In genomic region chr18:3596324-3597158, GRCh38 we compare ENCODE assay signal across 8 cellular contexts.
DNase-seq lines count a peak whose midpoint lies in the region; ATAC-seq and TF ChIP-seq lines count a peak whose summit lies in the region.

No MANE protein-coding gene starts in this region.

- 16% methylated on average over 13 of the region's 17 CpGs for WGBS in right lobe of liver (ENCODE audit: insufficient coverage, low coverage, low lambda C conversion rate, missing lambda C conversion rate)

- H3K4me1 Mint-ChIP-seq in T-cell = peaks cover 45 to 66% (median 56%) of the 10 kb centered on the region in 3 donors
- H3K4me1 Mint-ChIP-seq in central memory CD8-positive, alpha-beta T cell = peaks cover 50% of the 10 kb centered on the region
- peaks cover 73% of the 10 kb centered on the region for H3K4me1 Mint-ChIP-seq in stimulated activated naive CD8-positive, alpha-beta T cell treated with anti-CD3 and anti-CD28 coated beads, Interleukin-15, Interleukin-2, amounts not matched to agents 100 ng/mL and 50 ng/mL, for 24 hours (ENCODE audit: low read depth)

- H3K4me1 ChIP-seq in right lobe of liver = peaks cover 0 to 40% (median 19%) of the 10 kb centered on the region in 4 donors

- TF ChIP-seq POLR2A in right lobe of liver (IDR thresholded peaks at IDR 0.05) = no peak

- DNase-seq in activated T-cell treated with anti-CD3 and anti-CD28 coated beads for 24 hours (ENCODE audit: low read depth) = peak; percentile 18
- no peak for DNase-seq in activated T-cell treated with anti-CD3 and anti-CD28 coated beads for 4 hours
- peak in 21 of 34 experiments; percentile 13 to 47 (median 27) for DNase-seq in T-cell
- no peak for DNase-seq in central memory CD8-positive, alpha-beta T cell (ENCODE audit: low spot score in 2 of 2)
- peak; percentile 59 to 67 (median 65) for DNase-seq in right lobe of liver
- no peak for DNase-seq in effector CD8-positive, alpha-beta T cell (lab: John Stamatoyannopoulos, UW)

- H3K9me3 ChIP-seq in right lobe of liver = no peaks in the 10 kb centered on the region

- intact Hi-C loops in right lobe of liver (cut with DNase I) = loop anchor here (10.0 kb wide), 1 partner anchor 142 kb away; the partner anchor contains the start of gene TGIF1 (in 2 of the 2)

- H3K27ac ChIP-seq in right lobe of liver = peak overlapping the region; percentile 95 to 98 (median 96)

- no peaks in the 10 kb centered on the region for H3K27me3 Mint-ChIP-seq in T-cell
- no peaks in the 10 kb centered on the region for H3K27me3 Mint-ChIP-seq in central memory CD8-positive, alpha-beta T cell
- no peaks in the 10 kb centered on the region for H3K27me3 Mint-ChIP-seq in stimulated activated naive CD8-positive, alpha-beta T cell treated with anti-CD3 and anti-CD28 coated beads, Interleukin-15, Interleukin-2, amounts not matched to agents 100 ng/mL and 50 ng/mL, for 24 hours

- peaks cover 15% of the 10 kb centered on the region for H3K36me3 Mint-ChIP-seq in T-cell
- peaks cover 34% of the 10 kb centered on the region for H3K36me3 Mint-ChIP-seq in central memory CD8-positive, alpha-beta T cell (ENCODE audit: insufficient read depth)
- peaks cover 9% of the 10 kb centered on the region for H3K36me3 Mint-ChIP-seq in stimulated activated naive CD8-positive, alpha-beta T cell treated with anti-CD3 and anti-CD28 coated beads, Interleukin-15, Interleukin-2, amounts not matched to agents 100 ng/mL and 50 ng/mL, for 24 hours (ENCODE audit: low read depth)

- CTCF ChIA-PET in T-cell (lab: Charles Lee) = interaction anchor here (0.6 to 3.4 kb wide), 16 partner anchors 9 to 1017 kb away, joined by 3 to 31 read pairs (median 4); no protein-coding TSS in a partner anchor

- H3K27me3 ChIP-seq in right lobe of liver = no peaks in the 10 kb centered on the region

- H3K9me3 Mint-ChIP-seq in T-cell = no peaks in the 10 kb centered on the region
- no peaks in the 10 kb centered on the region for H3K9me3 Mint-ChIP-seq in central memory CD8-positive, alpha-beta T cell
- no peaks in the 10 kb centered on the region for H3K9me3 Mint-ChIP-seq in stimulated activated naive CD8-positive, alpha-beta T cell treated with anti-CD3 and anti-CD28 coated beads, Interleukin-15, Interleukin-2, amounts not matched to agents 100 ng/mL and 50 ng/mL, for 24 hours

- H3K4me3 ChIP-seq in right lobe of liver = peak overlapping the region in 1 of 3 donors; percentile 11

- no peaks in the 10 kb centered on the region for H3K36me3 ChIP-seq in right lobe of liver

- peak overlapping the region; percentile 98 to 99 for H3K27ac Mint-ChIP-seq in T-cell
- peak overlapping the region; percentile 95 for H3K27ac Mint-ChIP-seq in central memory CD8-positive, alpha-beta T cell (ENCODE audit: low read depth)
- peak overlapping the region; percentile 100 for H3K27ac Mint-ChIP-seq in stimulated activated naive CD8-positive, alpha-beta T cell treated with anti-CD3 and anti-CD28 coated beads, Interleukin-15, Interleukin-2, amounts not matched to agents 100 ng/mL and 50 ng/mL, for 24 hours

- POLR2A ChIA-PET in T-cell (lab: Charles Lee) = interaction anchor here (0.6 to 1.5 kb wide), 9 partner anchors 9 to 620 kb away, joined by 3 to 6 read pairs (median 4); no protein-coding TSS in a partner anchor

- H3K4me3 Mint-ChIP-seq in T-cell = peak overlapping the region; percentile 87 to 95 (median 91)
- peak overlapping the region; percentile 89 for H3K4me3 Mint-ChIP-seq in central memory CD8-positive, alpha-beta T cell
- H3K4me3 Mint-ChIP-seq in stimulated activated naive CD8-positive, alpha-beta T cell treated with anti-CD3 and anti-CD28 coated beads, Interleukin-15, Interleukin-2, amounts not matched to agents 100 ng/mL and 50 ng/mL, for 24 hours = peak overlapping the region; percentile 91

- TF ChIP-seq CTCF in right lobe of liver (IDR thresholded peaks at IDR 0.05) = peak in 1 of 4 donors; percentile 15

- ATAC-seq in HG03442 (IDR thresholded peaks at IDR 0.05; ENCODE audit: unreplicated experiment) (peak; percentile 29), T-cell (replicated peaks in 1 of 4) (no peak), right lobe of liver (peak; percentile 20 to 42 (median 26))
- no peak for ATAC-seq in central memory CD8-positive, alpha-beta T cell (replicated peaks; ENCODE audit: extremely low read depth, poor library complexity, severe bottlenecking)

Comparison
In these comparisons a context has a peak if more than half of its experiments do, and no peak if none do; other contexts are left out.
1. DNase-seq: peak in activated T-cell treated with anti-CD3 and anti-CD28 coated beads for 24 hours (single experiment), T-cell (21 of 34) and right lobe of liver (3 of 3); none in activated T-cell treated with anti-CD3 and anti-CD28 coated beads for 4 hours (single experiment), central memory CD8-positive, alpha-beta T cell (0 of 2) and effector CD8-positive, alpha-beta T cell (single experiment).
2. ATAC-seq: peak in HG03442 (single experiment) and right lobe of liver (4 of 4); none in T-cell (0 of 4) and central memory CD8-positive, alpha-beta T cell (single experiment).
3. Peak in every context shown above with its lines, with median percentiles within 50 percentile points of each other: H3K27ac Mint-ChIP-seq and H3K4me3 Mint-ChIP-seq.